Comparison of ENCODE assay signal across 9 cellular contexts in the genomic region with DNA sequence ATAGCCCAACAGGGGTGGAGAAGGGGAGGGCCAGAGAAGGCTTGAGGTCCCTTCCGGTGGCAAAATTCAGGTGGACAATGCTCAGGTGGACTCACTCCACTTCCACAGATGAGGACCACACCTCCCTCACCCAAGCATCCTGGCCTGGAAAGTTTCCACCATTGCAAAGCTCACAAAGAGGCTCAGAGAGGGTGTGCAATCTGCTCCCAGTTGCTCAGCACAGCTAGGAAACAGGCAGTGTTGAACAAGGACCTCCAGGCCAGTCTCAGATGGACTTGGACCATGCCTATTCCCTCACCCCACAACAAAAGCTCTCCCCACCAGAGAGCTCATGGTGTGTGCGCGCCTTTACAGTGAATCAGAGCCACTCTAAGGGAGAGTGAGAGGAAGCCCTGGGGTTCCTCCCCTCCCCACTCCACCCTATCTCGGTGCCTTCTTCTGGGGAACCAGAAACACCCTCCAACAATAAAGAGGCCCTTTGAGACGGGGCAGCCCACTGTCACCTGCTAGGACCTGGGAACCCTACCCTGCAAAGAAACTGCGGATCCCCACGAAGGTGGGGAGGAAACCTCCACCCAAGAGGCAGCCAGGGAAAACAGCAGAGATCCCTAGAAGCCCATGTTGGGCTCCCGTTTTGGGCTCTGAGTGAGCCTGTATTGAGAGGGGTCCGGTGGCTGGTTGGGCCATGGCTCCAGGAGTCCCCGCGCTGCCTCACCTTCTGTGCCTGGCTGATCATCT. TPM values are rescaled to one million over a fixed set of nuclear protein-coding genes. Genes with fewer than 3 reads are reported as not detected.
DNase-seq lines count a peak whose midpoint lies in the region; ATAC-seq and TF ChIP-seq lines count a peak whose summit lies in the region.
"Had no signal": no experiment of that assay in that cellular context is flagged by ENCODE, and none has a peak within 500 bp of the region (broad histone marks: within the 10 kb centered on the region; RNA-seq: fewer than 3 reads in every experiment).

No MANE protein-coding gene starts in this region.

- 71% methylated on average over 11 of the region's 11 CpGs for WGBS in thymus

- peaks cover 5% of the 10 kb centered on the region for H3K36me3 Mint-ChIP-seq in activated naive CD4-positive, alpha-beta T cell treated with anti-CD3 and anti-CD28 coated beads, Interleukin-2, amount 50 U/mL, for 24 hours
- no peaks in the 10 kb centered on the region for H3K36me3 Mint-ChIP-seq in activated naive CD8-positive, alpha-beta T cell

- H3K4me1 ChIP-seq in iPS-18a (ENCODE audit: control insufficient read depth, low read depth, low read length) (peaks cover 6% of the 10 kb centered on the region), thymus (ENCODE audit: control insufficient read depth, insufficient read depth, low read length) (peaks cover 19% of the 10 kb centered on the region), BE2C (no peaks in the 10 kb centered on the region)

- H3K36me3 ChIP-seq in iPS-18a (ENCODE audit: control insufficient read depth, low read depth, low read length) (peaks cover 7% of the 10 kb centered on the region), thymus (ENCODE audit: control insufficient read depth, insufficient read depth) (no peaks in the 10 kb centered on the region), BE2C (no peaks in the 10 kb centered on the region)

- DNase-seq in activated naive CD4-positive, alpha-beta T cell treated with anti-CD3 and anti-CD28 coated beads, Interleukin-2, amount 50 U/mL, for 16 hours = no peak
- DNase-seq in GM19240 (ENCODE audit: insufficient read length, low spot score) (no peak), BE2C (no peak)
- DNase-seq: DMS153 had no signal

- peaks cover 17% of the 10 kb centered on the region for H3K4me1 Mint-ChIP-seq in activated naive CD4-positive, alpha-beta T cell treated with anti-CD3 and anti-CD28 coated beads, Interleukin-2, amount 50 U/mL, for 24 hours
- peaks cover 30% of the 10 kb centered on the region for H3K4me1 Mint-ChIP-seq in activated naive CD8-positive, alpha-beta T cell (ENCODE audit: low read depth)

- H3K9me3 ChIP-seq in iPS-18a (ENCODE audit: control insufficient read depth, low read depth, low read length) (no peaks in the 10 kb centered on the region), thymus (ENCODE audit: control insufficient read depth) (no peaks in the 10 kb centered on the region), BE2C (no peaks in the 10 kb centered on the region)

- H3K27ac ChIP-seq in iPS-18a (ENCODE audit: low read length) (no peak overlapping the region), thymus (ENCODE audit: low read depth) (no peak overlapping the region)

- no peaks in the 10 kb centered on the region for H3K9me3 Mint-ChIP-seq in activated naive CD4-positive, alpha-beta T cell treated with anti-CD3 and anti-CD28 coated beads, Interleukin-2, amount 50 U/mL, for 24 hours
- H3K9me3 Mint-ChIP-seq in activated naive CD8-positive, alpha-beta T cell (ENCODE audit: low read depth) = no peaks in the 10 kb centered on the region

- no peak for ATAC-seq in HG02571 (IDR thresholded peaks at IDR 0.05; ENCODE audit: unreplicated experiment)

- H3K4me3 Mint-ChIP-seq in activated naive CD4-positive, alpha-beta T cell treated with anti-CD3 and anti-CD28 coated beads, Interleukin-2, amount 50 U/mL, for 24 hours = peak overlapping the region; percentile 91
- H3K4me3 Mint-ChIP-seq in activated naive CD8-positive, alpha-beta T cell = peak overlapping the region; percentile 91

- H3K9ac ChIP-seq in iPS-18a (ENCODE audit: low read length) = peak overlapping the region; percentile 66

- H3K4me3 ChIP-seq in iPS-18a (ENCODE audit: low read length) (peak overlapping the region; percentile 72), thymus (ENCODE audit: low read length) (peak overlapping the region; percentile 82), BE2C (ENCODE audit: low read depth, low read length) (no peak overlapping the region)

- no peaks in the 10 kb centered on the region for H3K27me3 ChIP-seq in iPS-18a (ENCODE audit: control insufficient read depth, insufficient read depth, low read length)
- H3K27me3 ChIP-seq in thymus (ENCODE audit: control insufficient read depth, insufficient read depth) = no peaks in the 10 kb centered on the region
- no peaks in the 10 kb centered on the region for H3K27me3 ChIP-seq in BE2C

- no peaks in the 10 kb centered on the region for H3K27me3 Mint-ChIP-seq in activated naive CD4-positive, alpha-beta T cell treated with anti-CD3 and anti-CD28 coated beads, Interleukin-2, amount 50 U/mL, for 24 hours
- no peaks in the 10 kb centered on the region for H3K27me3 Mint-ChIP-seq in activated naive CD8-positive, alpha-beta T cell

- H3K27ac Mint-ChIP-seq in activated naive CD4-positive, alpha-beta T cell treated with anti-CD3 and anti-CD28 coated beads, Interleukin-2, amount 50 U/mL, for 24 hours = peak overlapping the region; percentile 46
- no peak overlapping the region for H3K27ac Mint-ChIP-seq in activated naive CD8-positive, alpha-beta T cell

- TF ChIP-seq CTCF in BE2C (IDR thresholded peaks at IDR 0.05; ENCODE audit: low read depth, low read length) = no peak

RNA-seq across cellular contexts. Expression of a gene that starts 1.6 kb away (rescaled TPM):
- polyA plus RNA-seq in thymus = 7.7 TPM
- 0.15 TPM for polyA plus RNA-seq in BE2C (2012; ENCODE audit: insufficient read depth, insufficient read length, low read depth)

RNA-seq across cellular contexts. Expression of a gene that starts 43.8 kb away (rescaled TPM):
- polyA plus RNA-seq in thymus = 22.5 TPM
- 0.25 TPM for polyA plus RNA-seq in BE2C (2012; ENCODE audit: insufficient read depth, insufficient read length, low read depth)

RNA-seq across cellular contexts. Expression of a gene that starts 51.0 kb away (rescaled TPM):
- 0.52 TPM for polyA plus RNA-seq in thymus
- polyA plus RNA-seq in BE2C (2012; ENCODE audit: insufficient read depth, insufficient read length, low read depth) = not detected
